Comparison of ENCODE assay signal across 1 cellular context in the genomic region with DNA sequence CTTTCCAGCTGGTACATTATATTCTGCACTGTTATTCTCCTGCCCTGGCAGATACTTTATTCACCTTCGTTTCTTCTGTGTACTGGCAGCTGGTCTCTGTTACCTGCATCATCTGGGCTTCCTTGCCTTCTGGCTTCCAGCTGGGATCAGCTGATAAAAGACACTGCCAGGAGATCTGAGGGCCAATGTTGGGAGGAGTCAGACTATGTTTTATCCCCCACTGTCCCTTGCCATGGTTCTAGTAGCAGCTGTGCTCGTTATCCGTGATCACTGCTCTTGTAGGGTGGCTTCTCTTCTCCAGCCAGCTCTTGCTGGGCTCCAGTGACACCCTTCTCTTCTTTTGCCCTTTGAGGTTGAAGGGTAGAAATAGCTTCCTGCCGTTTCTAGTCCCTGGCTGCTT.
A peak's percentile ranks its signal among the peaks of the same experiment; 100 is the strongest.
TF ChIP-seq lines count a peak whose summit lies in the region.

No MANE protein-coding gene starts in this region.

TF ChIP-seq in K562, 482 proteins besides CTCF, POLR2A, EP300 and RAD21 (continued from another document and continues in another):
- no peak for TF ChIP-seq PML (IDR thresholded peaks at IDR 0.05; ENCODE audit: low read length)
- TF ChIP-seq ETS2 (tag; IDR thresholded peaks at IDR 0.05; ENCODE audit: borderline replicate concordance, poor library complexity, severe bottlenecking): no peak
- TF ChIP-seq, protein P1, sequence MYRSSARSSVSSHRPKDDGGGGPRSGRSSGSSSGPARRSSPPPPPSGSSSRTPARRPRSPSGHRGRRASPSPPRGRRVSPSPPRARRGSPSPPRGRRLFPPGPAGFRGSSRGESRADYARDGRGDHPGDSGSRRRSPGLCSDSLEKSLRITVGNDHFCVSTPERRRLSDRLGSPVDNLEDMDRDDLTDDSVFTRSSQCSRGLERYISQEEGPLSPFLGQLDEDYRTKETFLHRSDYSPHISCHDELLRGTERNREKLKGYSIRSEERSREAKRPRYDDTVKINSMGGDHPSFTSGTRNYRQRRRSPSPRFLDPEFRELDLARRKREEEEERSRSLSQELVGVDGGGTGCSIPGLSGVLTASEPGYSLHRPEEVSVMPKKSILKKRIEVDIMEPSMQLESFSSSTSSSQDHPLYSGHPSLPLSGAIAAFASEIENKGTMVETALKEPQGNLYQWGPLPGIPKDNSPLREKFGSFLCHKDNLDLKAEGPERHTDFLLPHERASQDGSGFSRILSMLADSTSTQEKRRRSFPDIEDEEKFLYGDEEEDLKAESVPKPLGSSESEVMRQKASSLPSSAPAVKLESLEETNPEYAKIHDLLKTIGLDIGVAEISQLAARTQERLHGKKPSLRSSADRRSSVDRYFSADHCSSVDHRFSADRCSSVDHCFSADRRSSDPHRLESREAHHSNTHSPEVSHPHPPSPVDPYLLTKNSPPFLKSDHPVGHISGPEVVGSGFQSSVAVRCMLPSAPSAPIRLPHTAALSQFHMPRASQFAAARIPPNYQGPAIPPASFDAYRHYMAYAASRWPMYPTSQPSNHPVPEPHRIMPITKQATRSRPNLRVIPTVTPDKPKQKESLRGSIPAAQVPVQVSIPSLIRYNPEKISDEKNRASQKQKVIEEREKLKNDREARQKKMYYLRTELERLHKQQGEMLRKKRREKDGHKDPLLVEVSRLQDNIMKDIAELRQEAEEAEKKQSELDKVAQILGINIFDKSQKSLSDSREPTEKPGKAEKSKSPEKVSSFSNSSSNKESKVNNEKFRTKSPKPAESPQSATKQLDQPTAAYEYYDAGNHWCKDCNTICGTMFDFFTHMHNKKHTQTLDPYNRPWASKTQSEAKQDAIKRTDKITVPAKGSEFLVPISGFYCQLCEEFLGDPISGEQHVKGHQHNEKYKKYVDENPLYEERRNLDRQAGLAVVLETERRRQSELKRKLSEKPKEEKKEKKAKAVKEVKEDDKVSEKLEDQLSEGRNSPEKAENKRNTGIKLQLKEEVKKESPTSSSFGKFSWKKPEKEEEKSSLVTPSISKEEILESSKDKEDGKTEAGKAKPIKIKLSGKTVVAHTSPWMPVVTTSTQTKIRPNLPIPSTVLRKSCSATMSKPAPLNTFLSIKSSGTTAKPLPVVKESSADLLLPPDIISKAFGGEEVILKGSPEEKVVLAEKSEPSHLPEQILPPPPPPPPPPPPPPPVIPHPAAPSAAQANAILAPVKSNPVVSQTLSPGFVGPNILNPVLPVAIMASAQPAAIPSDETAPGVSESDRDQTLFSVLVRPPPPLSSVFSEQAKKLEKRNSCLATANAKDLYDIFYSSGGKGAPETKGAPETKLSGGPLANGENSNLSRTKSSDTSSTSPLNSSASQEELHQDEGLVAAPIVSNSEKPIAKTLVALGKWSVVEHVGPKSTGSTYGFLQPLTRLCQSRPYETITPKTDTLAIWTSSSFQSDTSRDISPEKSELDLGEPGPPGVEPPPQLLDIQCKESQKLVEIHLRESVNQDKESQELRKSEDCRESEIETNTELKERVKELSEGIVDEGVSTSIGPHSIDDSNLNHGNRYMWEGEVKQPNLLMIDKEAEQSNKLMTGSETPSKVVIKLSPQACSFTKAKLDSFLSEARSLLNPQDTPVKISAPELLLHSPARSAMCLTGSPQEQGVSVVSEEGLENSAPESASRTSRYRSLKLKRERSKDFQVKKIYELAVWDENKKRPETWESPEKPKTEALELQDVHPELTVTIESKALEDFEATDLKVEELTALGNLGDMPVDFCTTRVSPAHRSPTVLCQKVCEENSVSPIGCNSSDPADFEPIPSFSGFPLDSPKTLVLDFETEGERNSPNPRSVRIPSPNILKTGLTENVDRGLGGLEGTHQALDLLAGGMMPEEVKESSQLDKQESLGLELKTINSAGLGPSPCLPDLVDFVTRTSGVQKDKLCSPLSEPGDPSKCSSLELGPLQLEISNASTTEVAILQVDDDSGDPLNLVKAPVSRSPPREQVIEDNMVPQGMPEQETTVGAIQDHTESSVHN (IDR thresholded peaks at IDR 0.05; ENCODE audit: borderline replicate concordance in 1 of 2, low read depth in 1 of 2): no peak
- TF ChIP-seq TBL1XR1 (IDR thresholded peaks at IDR 0.05; ENCODE audit: low read length in 2 of 2): no peak
- TF ChIP-seq RFX5 (IDR thresholded peaks at IDR 0.05; ENCODE audit: low read depth, low read length): no peak
- TF ChIP-seq ZNF217 (CRISPR knock-in tag; IDR thresholded peaks at IDR 0.05): no peak
- no peak for TF ChIP-seq CEBPB (tag; IDR thresholded peaks at IDR 0.05)
- no peak for TF ChIP-seq NR4A1 (CRISPR knock-in tag; IDR thresholded peaks at IDR 0.05)
- TF ChIP-seq NR4A1 (tag; IDR thresholded peaks at IDR 0.05): no peak
- no peak for TF ChIP-seq RFX7 (CRISPR knock-in tag; IDR thresholded peaks at IDR 0.05)
- no peak for TF ChIP-seq SUPT5H (IDR thresholded peaks at IDR 0.05)
- TF ChIP-seq, protein P2, sequence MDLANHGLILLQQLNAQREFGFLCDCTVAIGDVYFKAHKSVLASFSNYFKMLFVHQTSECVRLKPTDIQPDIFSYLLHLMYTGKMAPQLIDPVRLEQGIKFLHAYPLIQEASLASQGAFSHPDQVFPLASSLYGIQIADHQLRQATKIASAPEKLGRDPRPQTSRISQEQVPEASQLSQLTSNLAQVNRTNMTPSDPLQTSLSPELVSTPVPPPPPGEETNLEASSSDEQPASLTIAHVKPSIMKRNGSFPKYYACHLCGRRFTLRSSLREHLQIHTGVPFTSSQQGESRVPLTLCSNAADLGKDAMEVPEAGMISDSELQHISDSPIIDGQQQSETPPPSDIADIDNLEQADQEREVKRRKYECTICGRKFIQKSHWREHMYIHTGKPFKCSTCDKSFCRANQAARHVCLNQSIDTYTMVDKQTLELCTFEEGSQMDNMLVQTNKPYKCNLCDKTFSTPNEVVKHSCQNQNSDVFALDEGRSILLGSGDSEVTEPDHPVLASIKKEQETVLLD (IDR thresholded peaks at IDR 0.05): no peak
- TF ChIP-seq SLC30A9 (CRISPR knock-in tag; IDR thresholded peaks at IDR 0.05): no peak
- TF ChIP-seq, protein P3, sequence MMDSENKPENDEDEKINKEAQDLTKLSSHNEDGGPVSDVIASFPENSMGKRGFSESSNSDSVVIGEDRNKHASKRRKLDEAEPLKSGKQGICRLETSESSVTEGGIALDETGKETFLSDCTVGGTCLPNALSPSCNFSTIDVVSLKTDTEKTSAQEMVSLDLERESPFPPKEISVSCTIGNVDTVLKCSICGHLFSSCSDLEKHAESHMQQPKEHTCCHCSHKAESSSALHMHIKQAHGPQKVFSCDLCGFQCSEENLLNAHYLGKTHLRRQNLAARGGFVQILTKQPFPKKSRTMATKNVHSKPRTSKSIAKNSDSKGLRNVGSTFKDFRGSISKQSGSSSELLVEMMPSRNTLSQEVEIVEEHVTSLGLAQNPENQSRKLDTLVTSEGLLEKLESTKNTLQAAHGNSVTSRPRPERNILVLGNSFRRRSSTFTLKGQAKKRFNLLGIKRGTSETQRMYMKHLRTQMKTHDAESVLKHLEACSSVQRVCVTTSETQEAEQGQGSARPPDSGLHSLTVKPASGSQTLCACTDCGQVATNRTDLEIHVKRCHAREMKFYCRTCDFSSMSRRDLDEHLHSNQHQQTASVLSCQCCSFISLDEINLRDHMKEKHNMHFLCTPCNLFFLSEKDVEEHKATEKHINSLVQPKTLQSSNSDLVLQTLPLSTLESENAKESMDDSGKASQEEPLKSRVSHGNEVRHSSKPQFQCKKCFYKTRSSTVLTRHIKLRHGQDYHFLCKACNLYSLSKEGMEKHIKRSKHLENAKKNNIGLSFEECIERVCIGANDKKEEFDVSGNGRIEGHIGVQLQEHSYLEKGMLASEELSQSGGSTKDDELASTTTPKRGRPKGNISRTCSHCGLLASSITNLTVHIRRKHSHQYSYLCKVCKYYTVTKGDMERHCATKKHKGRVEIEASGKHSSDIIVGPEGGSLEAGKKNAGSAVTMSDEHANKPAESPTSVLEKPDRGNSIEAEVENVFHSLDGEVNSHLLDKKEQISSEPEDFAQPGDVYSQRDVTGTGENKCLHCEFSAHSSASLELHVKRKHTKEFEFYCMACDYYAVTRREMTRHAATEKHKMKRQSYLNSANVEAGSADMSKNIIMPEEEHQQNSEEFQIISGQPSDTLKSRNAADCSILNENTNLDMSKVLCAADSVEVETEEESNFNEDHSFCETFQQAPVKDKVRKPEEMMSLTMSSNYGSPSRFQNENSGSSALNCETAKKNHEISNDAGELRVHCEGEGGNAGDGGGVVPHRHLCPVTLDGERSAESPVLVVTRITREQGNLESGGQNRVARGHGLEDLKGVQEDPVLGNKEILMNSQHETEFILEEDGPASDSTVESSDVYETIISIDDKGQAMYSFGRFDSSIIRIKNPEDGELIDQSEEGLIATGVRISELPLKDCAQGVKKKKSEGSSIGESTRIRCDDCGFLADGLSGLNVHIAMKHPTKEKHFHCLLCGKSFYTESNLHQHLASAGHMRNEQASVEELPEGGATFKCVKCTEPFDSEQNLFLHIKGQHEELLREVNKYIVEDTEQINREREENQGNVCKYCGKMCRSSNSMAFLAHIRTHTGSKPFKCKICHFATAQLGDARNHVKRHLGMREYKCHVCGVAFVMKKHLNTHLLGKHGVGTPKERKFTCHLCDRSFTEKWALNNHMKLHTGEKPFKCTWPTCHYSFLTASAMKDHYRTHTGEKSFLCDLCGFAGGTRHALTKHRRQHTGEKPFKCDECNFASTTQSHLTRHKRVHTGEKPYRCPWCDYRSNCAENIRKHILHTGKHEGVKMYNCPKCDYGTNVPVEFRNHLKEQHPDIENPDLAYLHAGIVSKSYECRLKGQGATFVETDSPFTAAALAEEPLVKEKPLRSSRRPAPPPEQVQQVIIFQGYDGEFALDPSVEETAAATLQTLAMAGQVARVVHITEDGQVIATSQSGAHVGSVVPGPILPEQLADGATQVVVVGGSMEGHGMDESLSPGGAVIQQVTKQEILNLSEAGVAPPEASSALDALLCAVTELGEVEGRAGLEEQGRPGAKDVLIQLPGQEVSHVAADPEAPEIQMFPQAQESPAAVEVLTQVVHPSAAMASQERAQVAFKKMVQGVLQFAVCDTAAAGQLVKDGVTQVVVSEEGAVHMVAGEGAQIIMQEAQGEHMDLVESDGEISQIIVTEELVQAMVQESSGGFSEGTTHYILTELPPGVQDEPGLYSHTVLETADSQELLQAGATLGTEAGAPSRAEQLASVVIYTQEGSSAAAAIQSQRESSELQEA (IDR thresholded peaks at IDR 0.05; ENCODE audit: low read depth): no peak
- TF ChIP-seq, protein P4, sequence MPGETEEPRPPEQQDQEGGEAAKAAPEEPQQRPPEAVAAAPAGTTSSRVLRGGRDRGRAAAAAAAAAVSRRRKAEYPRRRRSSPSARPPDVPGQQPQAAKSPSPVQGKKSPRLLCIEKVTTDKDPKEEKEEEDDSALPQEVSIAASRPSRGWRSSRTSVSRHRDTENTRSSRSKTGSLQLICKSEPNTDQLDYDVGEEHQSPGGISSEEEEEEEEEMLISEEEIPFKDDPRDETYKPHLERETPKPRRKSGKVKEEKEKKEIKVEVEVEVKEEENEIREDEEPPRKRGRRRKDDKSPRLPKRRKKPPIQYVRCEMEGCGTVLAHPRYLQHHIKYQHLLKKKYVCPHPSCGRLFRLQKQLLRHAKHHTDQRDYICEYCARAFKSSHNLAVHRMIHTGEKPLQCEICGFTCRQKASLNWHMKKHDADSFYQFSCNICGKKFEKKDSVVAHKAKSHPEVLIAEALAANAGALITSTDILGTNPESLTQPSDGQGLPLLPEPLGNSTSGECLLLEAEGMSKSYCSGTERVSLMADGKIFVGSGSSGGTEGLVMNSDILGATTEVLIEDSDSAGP (CRISPR knock-in tag; IDR thresholded peaks at IDR 0.05): no peak
- 0 out of 2 replicates have a peak, but pooled peaks have one; percentile 20 for TF ChIP-seq ZNF766 (CRISPR knock-in tag; conservative IDR thresholded peaks at IDR 0.05)
- peak; percentile 37; the same call in 1 of the 2 replicates for TF ChIP-seq FOSL1 (tag; conservative IDR thresholded peaks at IDR 0.05)
- 0 out of 2 replicates have a peak, but pooled peaks have one; percentile 26 for TF ChIP-seq JUND (IDR thresholded peaks at IDR 0.05; ENCODE audit: borderline replicate concordance, low read depth, low read length)
- TF ChIP-seq JUND (tag; IDR thresholded peaks at IDR 0.05; ENCODE audit: borderline replicate concordance, low read depth, low read length): no peak
- no peak for TF ChIP-seq KDM1A (IDR thresholded peaks at IDR 0.05)
- no peak for TF ChIP-seq SPI1 (IDR thresholded peaks at IDR 0.05; ENCODE audit: borderline replicate concordance, low read depth, low read length)
- no peak for TF ChIP-seq NFE2 (IDR thresholded peaks at IDR 0.05; ENCODE audit: low read depth)
- no peak for TF ChIP-seq HCFC1 (IDR thresholded peaks at IDR 0.05; ENCODE audit: low read depth, low read length)
- no peak for TF ChIP-seq ZNF143 (CRISPR knock-in tag; IDR thresholded peaks at IDR 0.05)
- TF ChIP-seq HSF4 (CRISPR knock-in tag; IDR thresholded peaks at IDR 0.05; ENCODE audit: borderline replicate concordance): no peak
- no peak for TF ChIP-seq ZNF384 (IDR thresholded peaks at IDR 0.05; ENCODE audit: low read depth, low read length)
- TF ChIP-seq, protein P5, sequence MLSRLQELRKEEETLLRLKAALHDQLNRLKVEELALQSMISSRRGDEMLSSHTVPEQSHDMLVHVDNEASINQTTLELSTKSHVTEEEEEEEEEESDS (CRISPR knock-in tag; IDR thresholded peaks at IDR 0.05): no peak
- no peak for TF ChIP-seq THRAP3 (IDR thresholded peaks at IDR 0.05; ENCODE audit: borderline replicate concordance)
- no peak for TF ChIP-seq RBBP5 (IDR thresholded peaks at IDR 0.05; ENCODE audit: borderline replicate concordance, insufficient read depth, low read length, poor library complexity, severe bottlenecking)
- TF ChIP-seq HOXB6 (CRISPR knock-in tag; IDR thresholded peaks at IDR 0.05; ENCODE audit: borderline replicate concordance): no peak
- TF ChIP-seq, protein P6, sequence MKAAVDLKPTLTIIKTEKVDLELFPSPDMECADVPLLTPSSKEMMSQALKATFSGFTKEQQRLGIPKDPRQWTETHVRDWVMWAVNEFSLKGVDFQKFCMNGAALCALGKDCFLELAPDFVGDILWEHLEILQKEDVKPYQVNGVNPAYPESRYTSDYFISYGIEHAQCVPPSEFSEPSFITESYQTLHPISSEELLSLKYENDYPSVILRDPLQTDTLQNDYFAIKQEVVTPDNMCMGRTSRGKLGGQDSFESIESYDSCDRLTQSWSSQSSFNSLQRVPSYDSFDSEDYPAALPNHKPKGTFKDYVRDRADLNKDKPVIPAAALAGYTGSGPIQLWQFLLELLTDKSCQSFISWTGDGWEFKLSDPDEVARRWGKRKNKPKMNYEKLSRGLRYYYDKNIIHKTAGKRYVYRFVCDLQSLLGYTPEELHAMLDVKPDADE (conservative IDR thresholded peaks at IDR 0.05; ENCODE audit: control insufficient read depth, low read depth, low read length): no peak
- TF ChIP-seq TEAD2 (tag; IDR thresholded peaks at IDR 0.05): no peak
- TF ChIP-seq, protein P7, sequence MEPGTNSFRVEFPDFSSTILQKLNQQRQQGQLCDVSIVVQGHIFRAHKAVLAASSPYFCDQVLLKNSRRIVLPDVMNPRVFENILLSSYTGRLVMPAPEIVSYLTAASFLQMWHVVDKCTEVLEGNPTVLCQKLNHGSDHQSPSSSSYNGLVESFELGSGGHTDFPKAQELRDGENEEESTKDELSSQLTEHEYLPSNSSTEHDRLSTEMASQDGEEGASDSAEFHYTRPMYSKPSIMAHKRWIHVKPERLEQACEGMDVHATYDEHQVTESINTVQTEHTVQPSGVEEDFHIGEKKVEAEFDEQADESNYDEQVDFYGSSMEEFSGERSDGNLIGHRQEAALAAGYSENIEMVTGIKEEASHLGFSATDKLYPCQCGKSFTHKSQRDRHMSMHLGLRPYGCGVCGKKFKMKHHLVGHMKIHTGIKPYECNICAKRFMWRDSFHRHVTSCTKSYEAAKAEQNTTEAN (CRISPR knock-in tag; IDR thresholded peaks at IDR 0.05): no peak
- TF ChIP-seq RBM15 (IDR thresholded peaks at IDR 0.05; ENCODE audit: insufficient read depth, low read length): no peak
- no peak for TF ChIP-seq POLR2AphosphoS2 (IDR thresholded peaks at IDR 0.05; ENCODE audit: low read length)
